22 cellular contexts compared by ENCODE assay signal in the genomic region with DNA sequence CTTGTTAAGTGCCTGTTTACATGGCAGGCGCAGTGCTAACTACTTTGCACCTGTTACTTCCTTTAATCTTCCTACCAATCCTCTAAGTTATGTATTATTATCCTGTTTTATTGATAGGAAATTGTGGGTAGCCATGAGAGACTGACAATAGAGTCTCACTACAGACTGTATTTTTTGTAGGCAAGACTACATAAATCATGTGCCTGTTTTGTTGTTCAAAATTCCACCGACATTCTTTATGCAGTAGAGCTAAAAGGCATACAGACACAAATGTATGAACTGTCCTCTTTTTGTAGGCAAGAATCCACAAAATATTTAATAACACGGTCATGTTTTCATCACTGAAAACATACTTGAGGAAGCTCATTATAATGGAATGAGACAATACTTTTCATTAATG.
DNase-seq lines count a peak whose midpoint lies in the region; ATAC-seq and TF ChIP-seq lines count a peak whose summit lies in the region.
"Had no signal": no experiment of that assay in that cellular context is flagged by ENCODE, and none has a peak within 500 bp of the region (broad histone marks: within the 10 kb centered on the region; RNA-seq: fewer than 3 reads in every experiment).

No MANE protein-coding gene starts in this region.

- H3K4me3 Mint-ChIP-seq in osteocyte (ENCODE audit: unreplicated experiment), result no peak overlapping the region
- H3K4me3 Mint-ChIP-seq: CD8-positive, alpha-beta T cell; H9; HFFc6 had no signal

- peaks cover 11% of the 10 kb centered on the region for H3K9me3 ChIP-seq in PC-9 (ENCODE audit: insufficient read depth, low read depth)
- no peaks in the 10 kb centered on the region for H3K9me3 ChIP-seq in upper lobe of right lung

- H3K4me1 ChIP-seq in ACC112 (ENCODE audit: control insufficient read depth, insufficient read depth, low read length, unreplicated experiment) (peaks cover 24% of the 10 kb centered on the region), PC-9 (replicated peaks; ENCODE audit: insufficient read depth) (peaks cover 18% of the 10 kb centered on the region), upper lobe of right lung (no peaks in the 10 kb centered on the region)

- POLR2A ChIA-PET in PC-9 (lab: Charles Lee; ENCODE audit: unreplicated experiment), result interaction anchor here (0.7 to 0.8 kb wide), 2 partner anchors 40 to 242 kb away, joined by 4 to 9 read pairs; a partner anchor contains a TSS

- H3K4me3 ChIP-seq in ACC112 (ENCODE audit: low read depth, low read length) (no peak overlapping the region), PC-9 (no peak overlapping the region), upper lobe of right lung (no peak overlapping the region)
- H3K4me3 ChIP-seq: BLaER1 treated with 17β-estradiol and CSF1 and Interleukin-3, amounts not matched to agents 10 nM and 100 nM had no signal

- peaks cover 31% of the 10 kb centered on the region for H3K36me3 Mint-ChIP-seq in osteocyte (ENCODE audit: unreplicated experiment)
- H3K36me3 Mint-ChIP-seq: CD8-positive, alpha-beta T cell had no signal

- no peak for DNase-seq in PC-9
- peak; percentile 34 for DNase-seq in dermis blood vessel endothelial cell
- no peak for DNase-seq in osteocyte (ENCODE audit: extremely low spot score, unreplicated experiment)
- no peak for DNase-seq in upper lobe of right lung
- DNase-seq: ACHN; CD8-positive, alpha-beta T cell; DND-41; H9; KBM-7; NCI-H1105; NCI-H146; NCI-H2029; NCI-H510A treated with DMSO at 0.1 percent for 48 hours; NCI-H774; SHP77 had no signal

- no peaks in the 10 kb centered on the region for H3K9me2 ChIP-seq in PC-9 (ENCODE audit: insufficient read depth)

- H3K4me2 ChIP-seq in PC-9, result peak overlapping the region; percentile 22; the same call in 1 of the 2 replicates

- H4K20me1 ChIP-seq in PC-9 (ENCODE audit: insufficient read depth), result no peaks in the 10 kb centered on the region
- H4K20me1 ChIP-seq: BLaER1 treated with 17β-estradiol and CSF1 and Interleukin-3, amounts not matched to agents 10 nM and 100 nM had no signal

- no TSS peak for BruUV-seq in PC-9 (replicated peaks; lab: Mats Ljungman, UMichigan)

- no peaks in the 10 kb centered on the region for H3K36me3 ChIP-seq in ACC112 (ENCODE audit: insufficient read depth, low read length)
- H3K36me3 ChIP-seq in PC-9 (ENCODE audit: low read depth), result peaks cover 14% of the 10 kb centered on the region
- H3K36me3 ChIP-seq in upper lobe of right lung, result no peaks in the 10 kb centered on the region
- H3K36me3 ChIP-seq: BLaER1 treated with 17β-estradiol and CSF1 and Interleukin-3, amounts not matched to agents 10 nM and 100 nM had no signal

- peak overlapping the region; percentile 60 for H3K27ac ChIP-seq in ACC112 (ENCODE audit: low read depth, low read length)
- peak overlapping the region; percentile 85 for H3K27ac ChIP-seq in PC-9
- H3K27ac ChIP-seq in upper lobe of right lung, result no peak overlapping the region
- H3K27ac ChIP-seq: BLaER1 treated with 17β-estradiol and CSF1 and Interleukin-3, amounts not matched to agents 10 nM and 100 nM; HL-60 had no signal

- H3K4me1 Mint-ChIP-seq in osteocyte (ENCODE audit: unreplicated experiment), result peaks cover 21% of the 10 kb centered on the region
- H3K4me1 Mint-ChIP-seq: H9 had no signal

- H3K79me2 ChIP-seq in ACC112 (ENCODE audit: control insufficient read depth, insufficient read depth, low read length, unreplicated experiment) (no peaks in the 10 kb centered on the region), PC-9 (ENCODE audit: low read depth) (no peaks in the 10 kb centered on the region)

- H2AFZ ChIP-seq in ACC112 (ENCODE audit: low read length, unreplicated experiment) (no peak overlapping the region), PC-9 (no peak overlapping the region)

- CTCF ChIA-PET in PC-9 (lab: Charles Lee), result interaction anchor here (0.6 kb wide), 1 partner anchor 562 kb away, joined by 3 read pairs; no protein-coding TSS in a partner anchor

- intact Hi-C loops in PC-9 (cut with micrococcal nuclease; ENCODE audit: unreplicated experiment), result loop anchor here (1.0 kb wide), 1 partner anchor 240 kb away; no protein-coding TSS in a partner anchor
- intact Hi-C loops in upper lobe of right lung (cut with DNase I), result no loop called here

- H3K9me3 Mint-ChIP-seq in osteocyte (ENCODE audit: unreplicated experiment), result no peaks in the 10 kb centered on the region

- H3K27me3 Mint-ChIP-seq in osteocyte (ENCODE audit: unreplicated experiment), result no peaks in the 10 kb centered on the region

- H3K27me3 ChIP-seq in ACC112 (ENCODE audit: insufficient read depth, low read length) (no peaks in the 10 kb centered on the region), PC-9 (ENCODE audit: insufficient read depth, low read depth) (no peaks in the 10 kb centered on the region), upper lobe of right lung (no peaks in the 10 kb centered on the region)
- H3K27me3 ChIP-seq: BLaER1 treated with 17β-estradiol and CSF1 and Interleukin-3, amounts not matched to agents 10 nM and 100 nM had no signal

- TF ChIP-seq CTCF in PC-9 (conservative IDR thresholded peaks at IDR 0.05) (no peak), osteocyte (IDR thresholded peaks at IDR 0.05) (no peak), upper lobe of right lung (IDR thresholded peaks at IDR 0.05) (no peak)

- H3F3A ChIP-seq in PC-9 (ENCODE audit: insufficient read depth, low read depth), result peaks cover 8% of the 10 kb centered on the region; the same call in 1 of the 2 replicates

- H3K27ac Mint-ChIP-seq in osteocyte (ENCODE audit: unreplicated experiment), result peak overlapping the region; percentile 29
- H3K27ac Mint-ChIP-seq: CD8-positive, alpha-beta T cell; H9 had no signal

- ATAC-seq in upper lobe of right lung (no peak), HG03139 (IDR thresholded peaks at IDR 0.05; ENCODE audit: unreplicated experiment) (no peak), HG03520 (IDR thresholded peaks at IDR 0.05; ENCODE audit: unreplicated experiment) (no peak)
- ATAC-seq: CD8-positive, alpha-beta T cell; HepG2 had no signal
